8 cellular contexts compared by ENCODE assay signal in the genomic region with DNA sequence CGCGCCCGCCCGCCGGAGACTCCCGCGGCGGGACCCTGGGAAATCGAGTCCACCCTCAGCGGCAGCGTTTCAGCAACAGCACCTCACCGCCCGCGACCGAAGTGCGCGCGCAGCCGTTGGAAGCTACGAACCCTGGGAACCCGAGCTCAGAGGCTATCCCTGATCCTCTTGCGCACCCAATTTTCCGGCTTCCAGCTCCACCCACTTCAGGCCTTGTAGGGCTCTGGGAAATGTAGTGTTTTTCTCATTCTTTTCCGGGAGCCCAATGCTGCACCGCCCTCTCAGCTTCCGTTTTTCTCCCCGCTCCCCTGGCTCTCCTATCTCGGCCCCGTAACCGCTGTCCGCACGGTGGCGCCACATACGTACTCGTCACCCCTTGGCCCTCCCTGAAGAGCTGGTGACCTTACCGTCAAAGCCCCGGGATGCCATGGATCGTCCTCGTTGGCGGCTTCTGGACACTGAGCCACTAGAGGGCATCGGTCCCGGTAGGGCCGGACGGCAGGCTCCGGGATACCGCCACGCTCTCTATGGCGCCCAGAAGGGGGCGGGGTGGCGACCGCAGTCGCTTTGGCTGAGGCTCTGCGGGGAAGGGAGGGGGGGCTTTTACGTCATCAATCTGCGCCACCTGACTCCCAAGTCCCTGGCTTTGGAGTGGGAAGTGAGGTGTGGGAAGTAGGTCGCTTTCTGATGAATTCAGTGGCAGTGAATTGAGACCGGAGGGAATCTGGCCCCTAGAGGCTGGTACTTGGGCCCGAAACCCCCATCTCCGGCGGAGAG. TPM values are rescaled to one million over a fixed set of nuclear protein-coding genes. Genes with fewer than 3 reads are reported as not detected.
DNase-seq lines count a peak whose midpoint lies in the region; TF ChIP-seq lines count a peak whose summit lies in the region.

Gene ODR4, plus strand, starts transcription at position 687 of the 777 bp plus-strand sequence. CDS start 3,948 bp downstream, outside the sequence.
Gene TPR, minus strand, starts transcription at position 102 of the 777 bp plus-strand sequence. CDS start 225 bp downstream, outside the sequence.

- peak; percentile 85 for TF ChIP-seq EP300 in neural cell (conservative IDR thresholded peaks at IDR 0.05; ENCODE audit: poor library complexity, severe bottlenecking)

- H3K9me2 ChIP-seq in neural cell (ENCODE audit: insufficient read depth, low read length): no peaks in the 10 kb centered on the region

- TF ChIP-seq RAD21 in neural cell (conservative IDR thresholded peaks at IDR 0.05): peak; percentile 73

- H3K4me1 ChIP-seq in ES-I3 (ENCODE audit: insufficient read depth, low read length): no peaks in the 10 kb centered on the region
- H3K4me1 ChIP-seq in stomach smooth muscle (ENCODE audit: control insufficient read depth, insufficient read depth, low read length): peaks cover 13% of the 10 kb centered on the region

- H3K27me3 ChIP-seq in H7 (ENCODE audit: control insufficient read depth, insufficient read depth, low read length): no peaks in the 10 kb centered on the region
- no peaks in the 10 kb centered on the region for H3K27me3 ChIP-seq in neural cell (ENCODE audit: insufficient read depth, low read depth, low read length)
- no peaks in the 10 kb centered on the region for H3K27me3 ChIP-seq in stomach smooth muscle (ENCODE audit: control insufficient read depth in 1 of 2, insufficient read depth in 2 of 2, low read length in 2 of 2)

- DNase-seq in H7 (peak; percentile 90), M059J (ENCODE audit: low read depth) (peak; percentile 99), SHP77 treated with DMSO at 0.1 percent for 48 hours (lab: John Stamatoyannopoulos, UW) (peak; percentile 98), activated gamma-delta T cell (lab: John Stamatoyannopoulos, UW) (peak; percentile 97), fibroblast of the conjunctiva (ENCODE audit: low read depth) (peak; percentile 99)

- peak within 1 kb of the TSS; percentile 81 for H3K4me2 ChIP-seq in neural cell (ENCODE audit: low read length)

- H3K4me3 ChIP-seq in H7 (ENCODE audit: insufficient read depth, low read depth, low read length) (peak within 1 kb of the TSS; percentile 65), neural cell (ENCODE audit: low read length) (peak within 1 kb of the TSS; percentile 85), stomach smooth muscle (ENCODE audit: low read length in 2 of 2) (peak within 1 kb of the TSS; percentile 90 to 95)

- H3F3A ChIP-seq in neural cell (ENCODE audit: insufficient read depth, low read length, poor library complexity, severe bottlenecking): no peaks in the 10 kb centered on the region

- H2AFZ ChIP-seq in neural cell (ENCODE audit: low read depth, low read length): peak within 1 kb of the TSS; percentile 95

- peak; percentile 100 for TF ChIP-seq CTCF in neural cell (IDR thresholded peaks at IDR 0.05; ENCODE audit: poor library complexity, severe bottlenecking)

- no peaks in the 10 kb centered on the region for H4K20me1 ChIP-seq in neural cell (ENCODE audit: insufficient read depth)

- peaks cover 2% of the 10 kb centered on the region; the same call in 1 of the 2 replicates for H3K36me3 ChIP-seq in ES-I3 (ENCODE audit: insufficient read depth, low read length)
- H3K36me3 ChIP-seq in H7 (replicated peaks; ENCODE audit: control insufficient read depth, insufficient read depth, low read length): peaks cover 5% of the 10 kb centered on the region
- H3K36me3 ChIP-seq in neural cell (ENCODE audit: insufficient read depth, low read length): no peaks in the 10 kb centered on the region
- no peaks in the 10 kb centered on the region for H3K36me3 ChIP-seq in stomach smooth muscle (ENCODE audit: control insufficient read depth in 2 of 2, insufficient read depth in 2 of 2, low read length in 2 of 2)

- peak within 1 kb of the TSS; percentile 98 for H3K27ac ChIP-seq in neural cell (ENCODE audit: low read length)
- peak within 1 kb of the TSS; percentile 95 for H3K27ac ChIP-seq in stomach smooth muscle (ENCODE audit: low read length)

- peak within 1 kb of the TSS; percentile 75 for H3K9ac ChIP-seq in ES-I3 (ENCODE audit: low read depth, low read length)
- peak within 1 kb of the TSS; percentile 95 for H3K9ac ChIP-seq in neural cell (ENCODE audit: low read length)
- H3K9ac ChIP-seq in stomach smooth muscle (ENCODE audit: low read length in 2 of 2): peak within 1 kb of the TSS; percentile 96 to 97

- H3K79me2 ChIP-seq in neural cell (replicated peaks; ENCODE audit: insufficient read depth, low read length): peaks cover 59% of the 10 kb centered on the region

- H3K9me3 ChIP-seq in ES-I3 (ENCODE audit: control insufficient read depth, insufficient read depth, low read length) (no peaks in the 10 kb centered on the region), neural cell (ENCODE audit: low read length) (no peaks in the 10 kb centered on the region), stomach smooth muscle (ENCODE audit: control insufficient read depth in 2 of 2, low read length in 2 of 2) (no peaks in the 10 kb centered on the region)

TF ChIP-seq in neural cell, 6 proteins besides CTCF, POLR2A, EP300 and RAD21:
- TF ChIP-seq, protein P1, sequence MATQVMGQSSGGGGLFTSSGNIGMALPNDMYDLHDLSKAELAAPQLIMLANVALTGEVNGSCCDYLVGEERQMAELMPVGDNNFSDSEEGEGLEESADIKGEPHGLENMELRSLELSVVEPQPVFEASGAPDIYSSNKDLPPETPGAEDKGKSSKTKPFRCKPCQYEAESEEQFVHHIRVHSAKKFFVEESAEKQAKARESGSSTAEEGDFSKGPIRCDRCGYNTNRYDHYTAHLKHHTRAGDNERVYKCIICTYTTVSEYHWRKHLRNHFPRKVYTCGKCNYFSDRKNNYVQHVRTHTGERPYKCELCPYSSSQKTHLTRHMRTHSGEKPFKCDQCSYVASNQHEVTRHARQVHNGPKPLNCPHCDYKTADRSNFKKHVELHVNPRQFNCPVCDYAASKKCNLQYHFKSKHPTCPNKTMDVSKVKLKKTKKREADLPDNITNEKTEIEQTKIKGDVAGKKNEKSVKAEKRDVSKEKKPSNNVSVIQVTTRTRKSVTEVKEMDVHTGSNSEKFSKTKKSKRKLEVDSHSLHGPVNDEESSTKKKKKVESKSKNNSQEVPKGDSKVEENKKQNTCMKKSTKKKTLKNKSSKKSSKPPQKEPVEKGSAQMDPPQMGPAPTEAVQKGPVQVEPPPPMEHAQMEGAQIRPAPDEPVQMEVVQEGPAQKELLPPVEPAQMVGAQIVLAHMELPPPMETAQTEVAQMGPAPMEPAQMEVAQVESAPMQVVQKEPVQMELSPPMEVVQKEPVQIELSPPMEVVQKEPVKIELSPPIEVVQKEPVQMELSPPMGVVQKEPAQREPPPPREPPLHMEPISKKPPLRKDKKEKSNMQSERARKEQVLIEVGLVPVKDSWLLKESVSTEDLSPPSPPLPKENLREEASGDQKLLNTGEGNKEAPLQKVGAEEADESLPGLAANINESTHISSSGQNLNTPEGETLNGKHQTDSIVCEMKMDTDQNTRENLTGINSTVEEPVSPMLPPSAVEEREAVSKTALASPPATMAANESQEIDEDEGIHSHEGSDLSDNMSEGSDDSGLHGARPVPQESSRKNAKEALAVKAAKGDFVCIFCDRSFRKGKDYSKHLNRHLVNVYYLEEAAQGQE (IDR thresholded peaks at IDR 0.05; ENCODE audit: borderline replicate concordance): peak; percentile 67
- TF ChIP-seq POLR2AphosphoS5 (IDR thresholded peaks at IDR 0.05) (peak; percentile 69), TAF1 (IDR thresholded peaks at IDR 0.05; ENCODE audit: low read depth) (peak; percentile 64), SMC3 (conservative IDR thresholded peaks at IDR 0.05; ENCODE audit: poor library complexity) (peak; percentile 89), EZH2 (IDR thresholded peaks at IDR 0.05; ENCODE audit: borderline replicate concordance, insufficient read depth, low read length, poor library complexity, severe bottlenecking) (no peak), MXI1 (conservative IDR thresholded peaks at IDR 0.05; ENCODE audit: poor library complexity, severe bottlenecking) (peak; percentile 74)
TF ChIP-seq in neural cell: peak in this region for 5.

RNA-seq across cellular contexts. Expression of gene ODR4, which starts in this region (rescaled TPM):
- 18.1 and 28.5 TPM in 2 replicates for total RNA-seq in H7 (2014; rRNA removed; shearing (Covaris generic))
- total RNA-seq in M059J (2014; rRNA removed; shearing (Covaris generic)): 18.6 and 21.2 TPM in 2 replicates
- polyA plus RNA-seq in neural cell: 32.6 and 32.8 TPM in 2 replicates
- polyA minus RNA-seq in neural cell: 50.9 and 55.9 TPM in 2 replicates

RNA-seq across cellular contexts. Expression of gene TPR, which starts in this region (rescaled TPM):
- total RNA-seq in H7 (2014; rRNA removed; shearing (Covaris generic)): 99.3 and 123 TPM in 2 replicates
- total RNA-seq in M059J (2014; rRNA removed; shearing (Covaris generic)): 44.2 and 82.4 TPM in 2 replicates
- 84.4 and 91.2 TPM in 2 replicates for polyA plus RNA-seq in neural cell
- polyA minus RNA-seq in neural cell: 142 and 157 TPM in 2 replicates

Comparison
In these comparisons a context has a peak if more than half of its experiments do, and no peak if none do; other contexts are left out.
1. Peak in every context shown above with its lines: DNase-seq, H3K4me3 ChIP-seq and H3K27ac ChIP-seq.